In genomic region chr2:129314120-129314519, GRCh38 we compare ENCODE assay signal across 41 cellular contexts.
"Had no signal": no experiment of that assay in that cellular context is flagged by ENCODE, and none has a peak within 500 bp of the region (broad histone marks: within the 10 kb centered on the region; RNA-seq: fewer than 3 reads in every experiment).

No MANE protein-coding gene starts in this region.

- ATAC-seq: activated naive CD4-positive, alpha-beta T cell treated with anti-CD3 and anti-CD28 coated beads, Interleukin-2, amount 50 U/mL, for 72 hours; activated naive CD8-positive, alpha-beta T cell treated with anti-CD3 and anti-CD28 coated beads, Interleukin-2, amount 50 U/mL, for 24 hours; activated T-cell treated with anti-CD3 and anti-CD28 coated beads, Interleukin-2, amount 50 U/mL, for 4 hours; activated T-cell treated with anti-CD3 and anti-CD28 coated beads, Interleukin-2, amount 50 U/mL, for 72 hours; activated T-helper 17 cell treated with anti-CD3 and anti-CD28 coated beads, Interleukin-2, amount 50 U/mL, for 72 hours; body of pancreas had no signal

- H3K9me3 Mint-ChIP-seq: activated naive CD4-positive, alpha-beta T cell treated with anti-CD3 and anti-CD28 coated beads for 36 hours; activated naive CD4-positive, alpha-beta T cell treated with anti-CD3 and anti-CD28 coated beads, Interleukin-2, amount 10 ng/mL, durations not matched to agents 7 days and 5 days; activated naive CD4-positive, alpha-beta T cell treated with anti-CD3 and anti-CD28 coated beads, Interleukin-2, amount 50 U/mL, for 24 hours; activated naive CD8-positive, alpha-beta T cell treated with anti-CD3 and anti-CD28 coated beads for 36 hours; activated naive CD8-positive, alpha-beta T cell treated with anti-CD3 and anti-CD28 coated beads, Interleukin-2, amount 10 ng/mL, durations not matched to agents 7 days and 5 days; activated naive CD8-positive, alpha-beta T cell treated with anti-CD3 and anti-CD28 coated beads, Interleukin-2, amount 50 U/mL, for 24 hours; activated T-cell treated with anti-CD3 and anti-CD28 coated beads, Interleukin-2, amount 50 U/mL, for 24 hours; activated T-cell treated with anti-CD3 and anti-CD28 coated beads, Interleukin-2, amount 50 U/mL, for 4 hours; activated T-cell treated with anti-CD3 and anti-CD28 coated beads, Interleukin-2, amount 50 U/mL, for 72 hours; activated T-helper 1 cell treated with anti-CD3 and anti-CD28 coated beads, Interleukin-12 subunit alpha, Interleukin-12 subunit beta, Interleukin-2, Interleukin-4 antibody, amounts not matched to agents 30 ng/mL and 10 ng/mL and 1 ng/mL, durations not matched to agents 14 hours and 24 hours and 36 hours; activated T-helper 17 cell treated with anti-CD3 and anti-CD28 coated beads, Interleukin-2, amount 50 U/mL, for 72 hours; activated T-helper 2 cell treated with anti-CD3 and anti-CD28 coated beads, Interferon-gamma antibody, Interleukin-2, Interleukin-4, amounts not matched to agents 10 μg/mL and 5 μg/mL and 100 μg/mL, durations not matched to agents 14 hours and 24 hours and 36 hours; central memory CD8-positive, alpha-beta T cell had no signal

- H3K27me3 Mint-ChIP-seq: activated naive CD4-positive, alpha-beta T cell treated with anti-CD3 and anti-CD28 coated beads, Interleukin-2, amount 10 ng/mL, durations not matched to agents 7 days and 5 days; activated naive CD4-positive, alpha-beta T cell treated with anti-CD3 and anti-CD28 coated beads, Interleukin-2, amount 50 U/mL, for 24 hours; activated naive CD8-positive, alpha-beta T cell; activated naive CD8-positive, alpha-beta T cell treated with anti-CD3 and anti-CD28 coated beads, Interleukin-2, amount 50 U/mL, for 24 hours; activated T-cell treated with anti-CD3 and anti-CD28 coated beads, Interleukin-2, amount 50 U/mL, for 24 hours; activated T-helper 17 cell treated with anti-CD3 and anti-CD28 coated beads, Interleukin-2, amount 50 U/mL, for 72 hours; brain; central memory CD8-positive, alpha-beta T cell had no signal

- FAIRE-seq: astrocyte, bronchial epithelial cell had no signal

- H3K27ac Mint-ChIP-seq: activated naive CD4-positive, alpha-beta T cell treated with anti-CD3 and anti-CD28 coated beads for 36 hours; activated naive CD4-positive, alpha-beta T cell treated with anti-CD3 and anti-CD28 coated beads, Interleukin-2, amount 10 ng/mL, durations not matched to agents 7 days and 5 days; activated naive CD4-positive, alpha-beta T cell treated with anti-CD3 and anti-CD28 coated beads, Interleukin-2, amount 50 U/mL, for 24 hours; activated naive CD4-positive, alpha-beta T cell treated with anti-CD3 and anti-CD28 coated beads, Interleukin-2, amount 50 U/mL, for 72 hours; activated naive CD8-positive, alpha-beta T cell; activated naive CD8-positive, alpha-beta T cell treated with anti-CD3 and anti-CD28 coated beads for 36 hours; activated naive CD8-positive, alpha-beta T cell treated with anti-CD3 and anti-CD28 coated beads, Interleukin-2, amount 10 ng/mL, durations not matched to agents 7 days and 5 days; activated naive CD8-positive, alpha-beta T cell treated with anti-CD3 and anti-CD28 coated beads, Interleukin-2, amount 50 U/mL, for 24 hours; activated T-cell treated with anti-CD3 and anti-CD28 coated beads, Interleukin-2, amount 50 U/mL, for 24 hours; activated T-cell treated with anti-CD3 and anti-CD28 coated beads, Interleukin-2, amount 50 U/mL, for 72 hours; activated T-helper 1 cell treated with anti-CD3 and anti-CD28 coated beads, Interleukin-12 subunit alpha, Interleukin-12 subunit beta, Interleukin-2, Interleukin-4 antibody, amounts not matched to agents 30 ng/mL and 10 ng/mL and 1 ng/mL, durations not matched to agents 14 hours and 24 hours and 36 hours; activated T-helper 17 cell treated with anti-CD3 and anti-CD28 coated beads, Interleukin-2, amount 50 U/mL, for 72 hours; activated T-helper 2 cell treated with anti-CD3 and anti-CD28 coated beads, Interferon-gamma antibody, Interleukin-2, Interleukin-4, amounts not matched to agents 10 μg/mL and 5 μg/mL and 100 μg/mL, durations not matched to agents 14 hours and 24 hours and 36 hours; brain had no signal

- H3K4me1 Mint-ChIP-seq: activated naive CD4-positive, alpha-beta T cell treated with anti-CD3 and anti-CD28 coated beads, Interleukin-2, amount 10 ng/mL, durations not matched to agents 7 days and 5 days; activated naive CD4-positive, alpha-beta T cell treated with anti-CD3 and anti-CD28 coated beads, Interleukin-2, amount 50 U/mL, for 24 hours; activated naive CD8-positive, alpha-beta T cell treated with anti-CD3 and anti-CD28 coated beads for 36 hours; activated naive CD8-positive, alpha-beta T cell treated with anti-CD3 and anti-CD28 coated beads, Interleukin-2, amount 10 ng/mL, durations not matched to agents 7 days and 5 days; activated naive CD8-positive, alpha-beta T cell treated with anti-CD3 and anti-CD28 coated beads, Interleukin-2, amount 50 U/mL, for 24 hours; activated T-helper 17 cell treated with anti-CD3 and anti-CD28 coated beads, Interleukin-2, amount 50 U/mL, for 72 hours; brain; central memory CD8-positive, alpha-beta T cell had no signal

- DNase-seq: activated effector memory CD4-positive, alpha-beta T cell treated with anti-CD3 and anti-CD28 coated beads, Interleukin-2, amount 50 U/mL, for 16 hours; activated effector memory CD4-positive, alpha-beta T cell treated with Interleukin-2 at 50 U/mL for 16 hours; activated gamma-delta T cell; activated gamma-delta T cell treated with Interleukin-2 at 50 U/mL for 16 hours; activated naive CD4-positive, alpha-beta T cell; activated naive CD4-positive, alpha-beta T cell treated with anti-CD3 and anti-CD28 coated beads for 36 hours; activated naive CD4-positive, alpha-beta T cell treated with anti-CD3 and anti-CD28 coated beads, Interleukin-2, amount 10 ng/mL, durations not matched to agents 7 days and 5 days; activated naive CD4-positive, alpha-beta T cell treated with anti-CD3 and anti-CD28 coated beads, Interleukin-2, amount 50 U/mL, for 16 hours; activated naive CD4-positive, alpha-beta T cell treated with Interleukin-2 at 50 U/mL for 16 hours; activated naive CD8-positive, alpha-beta T cell treated with anti-CD3 and anti-CD28 coated beads for 36 hours; activated naive CD8-positive, alpha-beta T cell treated with anti-CD3 and anti-CD28 coated beads, Interleukin-2, amount 10 ng/mL, durations not matched to agents 7 days and 5 days; activated naive CD8-positive, alpha-beta T cell treated with anti-CD3 and anti-CD28 coated beads, Interleukin-2, amount 50 U/mL, for 24 hours; activated T-cell treated with anti-CD3 and anti-CD28 coated beads for 4 hours; activated T-cell treated with anti-CD3 and anti-CD28 coated beads, Interleukin-2, amount 50 U/mL, for 1 hour; activated T-cell treated with anti-CD3 and anti-CD28 coated beads, Interleukin-2, amount 50 U/mL, for 24 hours; activated T-cell treated with anti-CD3 and anti-CD28 coated beads, Interleukin-2, amount 50 U/mL, for 4 hours; activated T-cell treated with anti-CD3 and anti-CD28 coated beads, Interleukin-2, amount 50 U/mL, for 48 hours; activated T-cell treated with anti-CD3 and anti-CD28 coated beads, Interleukin-2, amount 50 U/mL, for 72 hours; adrenal gland; amniotic stem cell; amygdala; anterior cingulate cortex; aorta; body of pancreas; brain microvascular endothelial cell; caudate nucleus; central memory CD4-positive, alpha-beta T cell; cerebellar nuclear complex had no signal

- H3K4me1 ChIP-seq: adrenal gland, ascending aorta, body of pancreas, breast epithelium had no signal

- H3K27ac ChIP-seq: adrenal gland, ascending aorta, body of pancreas, brain microvascular endothelial cell, breast epithelium, cardiac muscle cell had no signal

- H3K4me3 ChIP-seq: adrenal gland, ascending aorta, body of pancreas, breast epithelium, cardiac muscle cell had no signal

- H3K27me3 ChIP-seq: adrenal gland, ascending aorta, body of pancreas, brain microvascular endothelial cell, breast epithelium, cardiac muscle cell had no signal

- H3K36me3 Mint-ChIP-seq: activated naive CD4-positive, alpha-beta T cell treated with anti-CD3 and anti-CD28 coated beads, Interleukin-2, amount 10 ng/mL, durations not matched to agents 7 days and 5 days; activated naive CD4-positive, alpha-beta T cell treated with anti-CD3 and anti-CD28 coated beads, Interleukin-2, amount 50 U/mL, for 24 hours; activated naive CD4-positive, alpha-beta T cell treated with anti-CD3 and anti-CD28 coated beads, Interleukin-2, amount 50 U/mL, for 72 hours; activated naive CD8-positive, alpha-beta T cell; activated naive CD8-positive, alpha-beta T cell treated with anti-CD3 and anti-CD28 coated beads for 36 hours; activated naive CD8-positive, alpha-beta T cell treated with anti-CD3 and anti-CD28 coated beads, Interleukin-2, amount 10 ng/mL, durations not matched to agents 7 days and 5 days; brain had no signal

- H3K9me3 ChIP-seq: adrenal gland, ascending aorta, body of pancreas, breast epithelium had no signal

- H3K36me3 ChIP-seq: adrenal gland, ascending aorta, brain microvascular endothelial cell, breast epithelium, cardiac muscle cell had no signal

- H3K4me3 Mint-ChIP-seq: activated naive CD4-positive, alpha-beta T cell treated with anti-CD3 and anti-CD28 coated beads for 36 hours; activated naive CD4-positive, alpha-beta T cell treated with anti-CD3 and anti-CD28 coated beads, Interleukin-2, amount 10 ng/mL, durations not matched to agents 7 days and 5 days; activated naive CD4-positive, alpha-beta T cell treated with anti-CD3 and anti-CD28 coated beads, Interleukin-2, amount 50 U/mL, for 24 hours; activated naive CD8-positive, alpha-beta T cell; activated naive CD8-positive, alpha-beta T cell treated with anti-CD3 and anti-CD28 coated beads for 36 hours; activated naive CD8-positive, alpha-beta T cell treated with anti-CD3 and anti-CD28 coated beads, Interleukin-2, amount 10 ng/mL, durations not matched to agents 7 days and 5 days; activated naive CD8-positive, alpha-beta T cell treated with anti-CD3 and anti-CD28 coated beads, Interleukin-2, amount 50 U/mL, for 24 hours; activated T-cell treated with anti-CD3 and anti-CD28 coated beads, Interleukin-2, amount 50 U/mL, for 24 hours; activated T-cell treated with anti-CD3 and anti-CD28 coated beads, Interleukin-2, amount 50 U/mL, for 4 hours; activated T-cell treated with anti-CD3 and anti-CD28 coated beads, Interleukin-2, amount 50 U/mL, for 72 hours; activated T-helper 1 cell treated with anti-CD3 and anti-CD28 coated beads, Interleukin-12 subunit alpha, Interleukin-12 subunit beta, Interleukin-2, Interleukin-4 antibody, amounts not matched to agents 30 ng/mL and 10 ng/mL and 1 ng/mL, durations not matched to agents 14 hours and 24 hours and 36 hours; activated T-helper 17 cell treated with anti-CD3 and anti-CD28 coated beads, Interleukin-2, amount 50 U/mL, for 72 hours; brain; central memory CD8-positive, alpha-beta T cell had no signal
